ENCODE assay signal across 19 cellular contexts in genomic region chr9:76900884-76901440, GRCh38. TPM values are rescaled to one million over a fixed set of nuclear protein-coding genes. Genes with fewer than 3 reads are reported as not detected.
"Had no signal": no experiment of that assay in that cellular context is flagged by ENCODE, and none has a peak within 500 bp of the region (broad histone marks: within the 10 kb centered on the region; RNA-seq: fewer than 3 reads in every experiment).

No MANE protein-coding gene starts in this region.

- DNase-seq: activated B cell treated with CpG ODN at 0.5 μM for 24 hours; activated CD4-positive, alpha-beta T cell treated with anti-CD3 and anti-CD28 coated beads for 48 hours; activated CD8-positive, alpha-beta memory T cell treated with anti-CD3 and anti-CD28 coated beads, Interleukin-2, amount 50 U/mL, for 4 hours; activated CD8-positive, alpha-beta T cell treated with anti-CD3 and anti-CD28 coated beads, Interleukin-2, amount 10 ng/mL, durations not matched to agents 7 days and 5 days; activated naive CD8-positive, alpha-beta T cell treated with anti-CD3 and anti-CD28 coated beads for 36 hours; activated T-cell treated with anti-CD3 and anti-CD28 coated beads, Interleukin-2, amount 50 U/mL, for 72 hours; brain microvascular endothelial cell; left lung; mammary epithelial cell; natural killer cell; small intestine; stimulated activated CD4-positive, alpha-beta T cell treated with anti-CD3 and anti-CD28 coated beads, Interleukin-4, amount 100 ng/mL, for 4 hours; stimulated activated CD8-positive, alpha-beta memory T cell treated with anti-CD3 and anti-CD28 coated beads, Interleukin-4, amount 100 ng/mL, for 48 hours; stimulated activated naive CD4-positive, alpha-beta T cell treated with Interleukin-2 at 50 U/mL for 16 hours; T-helper 2 cell; thyroid gland had no signal

- H3K9ac ChIP-seq: parathyroid adenoma had no signal

- H3K4me3 ChIP-seq: left lung, thyroid gland had no signal

- H3K36me3 ChIP-seq: brain microvascular endothelial cell, left lung, neutrophil, thyroid gland had no signal

- H3K27me3 ChIP-seq: thyroid gland had no signal

- H3K79me2 ChIP-seq: parathyroid adenoma had no signal

- H2AFZ ChIP-seq: parathyroid adenoma had no signal

- H3K27ac ChIP-seq: brain microvascular endothelial cell, epithelial cell of prostate, left lung, neutrophil, parathyroid adenoma, thyroid gland had no signal

- H3K9me3 ChIP-seq: left lung, neutrophil, thyroid gland had no signal

- ATAC-seq: activated CD8-positive, alpha-beta T cell treated with anti-CD3 and anti-CD28 coated beads, Interleukin-2, amount 10 ng/mL, durations not matched to agents 7 days and 5 days; activated T-cell treated with anti-CD3 and anti-CD28 coated beads, Interleukin-2, amount 50 U/mL, for 72 hours; left lung; natural killer cell had no signal

RNA-seq across cellular contexts. Expression of gene PRUNE2, which starts 5.0 kb away (rescaled TPM):
- total RNA-seq: activated B cell treated with CpG ODN at 0.5 μM for 24 hours had no signal
